8 cellular contexts compared by ENCODE assay signal in genomic region chr6:33275795-33276580, GRCh38. TPM values are rescaled to one million over a fixed set of nuclear protein-coding genes. Genes with fewer than 3 reads are reported as not detected.
DNase-seq lines count a peak whose midpoint lies in the region; ATAC-seq, FAIRE-seq and TF ChIP-seq lines count a peak whose summit lies in the region.
"Not testable (repeated sequence)": the region's sequence is repeated elsewhere in the genome, so short reads cannot be mapped to it uniquely, and the experiment has no call there.

No MANE protein-coding gene starts in this region.

- POLR2A ChIA-PET in activated CD8-positive, alpha-beta T cell treated with anti-CD3 and anti-CD28 coated beads, Interleukin-2, amount 10 ng/mL, durations not matched to agents 7 days and 5 days (lab: Charles Lee) = interaction anchor here (1.3 to 4.4 kb wide), 7 partner anchors 13 to 142 kb away, joined by 3 to 54 read pairs (median 15); partner anchors contain the start of genes CUTA, PFDN6, RGL2 and TAPBP

- TF ChIP-seq POLR2A in GM18526 (IDR thresholded peaks at IDR 0.05; ENCODE audit: extremely low read depth, insufficient read length) = peak; percentile 17

- not testable (repeated sequence) for H3F3A ChIP-seq in OCI-LY1 (ENCODE audit: insufficient read depth, low read length)

- not testable (repeated sequence) for DNase-seq in activated CD8-positive, alpha-beta T cell treated with anti-CD3 and anti-CD28 coated beads, Interleukin-2, amount 10 ng/mL, durations not matched to agents 7 days and 5 days; bronchial epithelial cell (ENCODE audit: low read depth); foreskin fibroblast
- DNase-seq in aorta = peak; percentile 30 to 37

- 83% methylated on average over 15 to 16 of the region's 16 CpGs for WGBS in aorta, 2 donors

- CTCF ChIA-PET in activated CD8-positive, alpha-beta T cell treated with anti-CD3 and anti-CD28 coated beads, Interleukin-2, amount 10 ng/mL, durations not matched to agents 7 days and 5 days (lab: Charles Lee) = interaction anchor here (0.8 to 3.2 kb wide), 5 partner anchors 13 to 156 kb away, joined by 3 to 51 read pairs (median 6); partner anchors contain the start of genes PFDN6, RGL2 and WDR46

- peaks cover 58% of the 10 kb centered on the region for H3K4me1 ChIP-seq in OCI-LY1 (ENCODE audit: insufficient read depth, low read length, severe bottlenecking)
- H3K4me1 ChIP-seq in mucosa of rectum (ENCODE audit: control insufficient read depth in 2 of 2, insufficient read depth in 2 of 2, low read length in 2 of 2) = peaks cover 52% of the 10 kb centered on the region in 2 donors
- peaks cover 42% of the 10 kb centered on the region for H3K4me1 ChIP-seq in skeletal muscle satellite cell (ENCODE audit: control insufficient read depth, insufficient read depth, low read length)
- not testable (repeated sequence) for H3K4me1 ChIP-seq in aorta (ENCODE audit: control insufficient read depth in 1 of 2, insufficient read depth in 2 of 2, low read length in 2 of 2)

- H3K36me3 ChIP-seq in OCI-LY1 (ENCODE audit: insufficient read depth, low read length) (peaks cover 72% of the 10 kb centered on the region), bronchial epithelial cell (ENCODE audit: control insufficient read depth, insufficient read depth, low read length) (peaks cover 35% of the 10 kb centered on the region), mucosa of rectum (ENCODE audit: control insufficient read depth in 2 of 2, insufficient read depth in 2 of 2, low read length in 2 of 2) (peaks cover 44 to 45% of the 10 kb centered on the region in 2 donors), skeletal muscle satellite cell (ENCODE audit: insufficient read depth, low read length) (peaks cover 74% of the 10 kb centered on the region)
- not testable (repeated sequence) for H3K36me3 ChIP-seq in aorta (ENCODE audit: control insufficient read depth in 1 of 2, insufficient read depth in 2 of 2, low read length in 1 of 2)

- not testable (repeated sequence) for TF ChIP-seq CTCF in OCI-LY1 (IDR thresholded peaks at IDR 0.05; ENCODE audit: low read length); bronchial epithelial cell (IDR thresholded peaks at IDR 0.05; ENCODE audit: insufficient read depth, low read length, severe bottlenecking); foreskin fibroblast (IDR thresholded peaks at IDR 0.05; ENCODE audit: low read depth, low read length)

- H3K36me3 Mint-ChIP-seq in activated CD8-positive, alpha-beta T cell treated with anti-CD3 and anti-CD28 coated beads, Interleukin-2, amount 10 ng/mL, durations not matched to agents 7 days and 5 days (ENCODE audit: low read depth) = peaks cover 77% of the 10 kb centered on the region

- not testable (repeated sequence) for H3K9me3 ChIP-seq in OCI-LY1 (ENCODE audit: low read length); mucosa of rectum (ENCODE audit: control insufficient read depth in 2 of 2, low read length in 2 of 2); skeletal muscle satellite cell (replicated peaks; ENCODE audit: low read length); aorta (ENCODE audit: control insufficient read depth, low read length)

- not testable (repeated sequence) for ATAC-seq in activated CD8-positive, alpha-beta T cell treated with anti-CD3 and anti-CD28 coated beads, Interleukin-2, amount 10 ng/mL, durations not matched to agents 7 days and 5 days; aorta (ENCODE audit: low FRiP score)

- not testable (repeated sequence) for H3K27me3 Mint-ChIP-seq in activated CD8-positive, alpha-beta T cell treated with anti-CD3 and anti-CD28 coated beads, Interleukin-2, amount 10 ng/mL, durations not matched to agents 7 days and 5 days (ENCODE audit: low read depth)

- peak overlapping the region; percentile 93 for H3K4me3 ChIP-seq in OCI-LY1 (ENCODE audit: low read depth, low read length, poor library complexity, severe bottlenecking)
- peak overlapping the region; percentile 52 for H3K4me3 ChIP-seq in bronchial epithelial cell (ENCODE audit: low read depth, low read length)
- H3K4me3 ChIP-seq in foreskin fibroblast (ENCODE audit: low read depth in 1 of 2, low read length in 2 of 2) = peak overlapping the region; percentile 41 to 65
- H3K4me3 ChIP-seq in mucosa of rectum (ENCODE audit: low read length in 2 of 2) = peak overlapping the region; percentile 79 to 82
- H3K4me3 ChIP-seq in skeletal muscle satellite cell (ENCODE audit: low read length) = not testable (repeated sequence)
- H3K4me3 ChIP-seq in aorta (ENCODE audit: low read length in 2 of 2) = peak overlapping the region in 1 of 2 donors; percentile 50

- H3K9ac ChIP-seq in OCI-LY1 (ENCODE audit: low read length) (peak overlapping the region; percentile 98), mucosa of rectum (ENCODE audit: low read depth in 1 of 2, low read length in 2 of 2) (peak overlapping the region; percentile 82 to 90), skeletal muscle satellite cell (ENCODE audit: low read depth, low read length) (peak overlapping the region; percentile 97)

- H3K4me2 ChIP-seq in OCI-LY1 (ENCODE audit: low read length) (peak overlapping the region; percentile 97), skeletal muscle satellite cell (ENCODE audit: low read length) (peak overlapping the region; percentile 98)

- peak overlapping the region; percentile 99 for H3K4me3 Mint-ChIP-seq in activated CD8-positive, alpha-beta T cell treated with anti-CD3 and anti-CD28 coated beads, Interleukin-2, amount 10 ng/mL, durations not matched to agents 7 days and 5 days

- H3K4me1 Mint-ChIP-seq in activated CD8-positive, alpha-beta T cell treated with anti-CD3 and anti-CD28 coated beads, Interleukin-2, amount 10 ng/mL, durations not matched to agents 7 days and 5 days (ENCODE audit: low read depth) = peaks cover 65% of the 10 kb centered on the region

- not testable (repeated sequence) for H3K9me3 Mint-ChIP-seq in activated CD8-positive, alpha-beta T cell treated with anti-CD3 and anti-CD28 coated beads, Interleukin-2, amount 10 ng/mL, durations not matched to agents 7 days and 5 days (ENCODE audit: insufficient read depth)

- peak; percentile 32 for FAIRE-seq in bronchial epithelial cell (lab: Jason Lieb, UNC)

- not testable (repeated sequence) for H4K20me1 ChIP-seq in OCI-LY1 (ENCODE audit: insufficient read depth, low read length)

- peaks cover 34% of the 10 kb centered on the region for H3K79me2 ChIP-seq in OCI-LY1 (ENCODE audit: insufficient read depth, low read length)

- not testable (repeated sequence) for H2AFZ ChIP-seq in OCI-LY1 (ENCODE audit: low read length)

- H3K27ac ChIP-seq in OCI-LY1 (ENCODE audit: low read depth, low read length, poor library complexity, severe bottlenecking) (peak overlapping the region; percentile 87), mucosa of rectum (ENCODE audit: low read depth in 2 of 2, low read length in 2 of 2) (peak overlapping the region; percentile 93 to 97), aorta (ENCODE audit: low read depth in 1 of 2, low read length in 2 of 2) (peak overlapping the region in 1 of 2 donors; percentile 34)

- H3K27me3 ChIP-seq in OCI-LY1 (ENCODE audit: insufficient read depth, low read length); bronchial epithelial cell (ENCODE audit: control insufficient read depth, insufficient read depth, low read length); mucosa of rectum (ENCODE audit: control insufficient read depth in 2 of 2, insufficient read depth in 2 of 2, low read length in 2 of 2); skeletal muscle satellite cell (ENCODE audit: control insufficient read depth, insufficient read depth, low read length); aorta (ENCODE audit: control insufficient read depth in 1 of 2, insufficient read depth in 2 of 2, low read length in 1 of 2): not testable (repeated sequence)

- not testable (repeated sequence) for H3K9me2 ChIP-seq in OCI-LY1 (ENCODE audit: low read depth, low read length)

- intact Hi-C loops in aorta (cut with DNase I) = loop anchor here in 1 of 2 donors (5.0 kb wide), 2 partner anchors 36 to 136 kb away; partner anchors contain the start of genes PHF1 and TAPBP

- peak overlapping the region; percentile 89 for H3K27ac Mint-ChIP-seq in activated CD8-positive, alpha-beta T cell treated with anti-CD3 and anti-CD28 coated beads, Interleukin-2, amount 10 ng/mL, durations not matched to agents 7 days and 5 days

RNA-seq across cellular contexts. Expression of gene B3GALT4, which starts 0.9 kb away (rescaled TPM):
- total RNA-seq in activated CD8-positive, alpha-beta T cell treated with anti-CD3 and anti-CD28 coated beads, Interleukin-2, amount 10 ng/mL, durations not matched to agents 7 days and 5 days = 10 to 100 TPM; 12.2 to 12.8 TPM
- total RNA-seq in bronchial epithelial cell (3.9 and 16.9 TPM in 2 replicates), aorta (10 to 100 TPM; 12.7 to 14.3 TPM)
- 0.66 and 1.0 TPM in 2 replicates for total RNA-seq in skeletal muscle satellite cell (2012; rRNA removed)
- polyA plus RNA-seq in aorta = 10 to 100 TPM in 1 of 2 donors, 1 to 10 TPM in 1; 8.3 to 17.0 TPM

RNA-seq across cellular contexts. Expression of gene RPS18, which starts 4.1 kb away (rescaled TPM):
- 1,000 to 10,000 TPM; 2,792 to 2,813 TPM for total RNA-seq in activated CD8-positive, alpha-beta T cell treated with anti-CD3 and anti-CD28 coated beads, Interleukin-2, amount 10 ng/mL, durations not matched to agents 7 days and 5 days
- total RNA-seq in bronchial epithelial cell (9,289 and 12,112 TPM in 2 replicates), aorta (1,000 to 10,000 TPM; 1,497 to 1,720 TPM)
- total RNA-seq in skeletal muscle satellite cell (2012; rRNA removed) = 2,522 and 4,168 TPM in 2 replicates
- polyA plus RNA-seq in aorta = 1,000 to 10,000 TPM; 4,066 to 5,431 TPM

RNA-seq across cellular contexts. Expression of gene VPS52, which starts 4.3 kb away (rescaled TPM):
- 10 to 100 TPM; 59.3 to 59.5 TPM for total RNA-seq in activated CD8-positive, alpha-beta T cell treated with anti-CD3 and anti-CD28 coated beads, Interleukin-2, amount 10 ng/mL, durations not matched to agents 7 days and 5 days
- total RNA-seq in bronchial epithelial cell = 22.1 and 32.5 TPM in 2 replicates
- 27.1 TPM in 2 replicates for total RNA-seq in skeletal muscle satellite cell (2012; rRNA removed)
- 10 to 100 TPM; 32.1 to 51.4 TPM for total RNA-seq in aorta
- polyA plus RNA-seq in aorta = 10 to 100 TPM; 16.0 to 66.6 TPM

RNA-seq across cellular contexts. Expression of gene WDR46, which starts 13.1 kb away (rescaled TPM):
- 10 to 100 TPM; 66.7 to 68.9 TPM for total RNA-seq in activated CD8-positive, alpha-beta T cell treated with anti-CD3 and anti-CD28 coated beads, Interleukin-2, amount 10 ng/mL, durations not matched to agents 7 days and 5 days
- 59.5 and 132 TPM in 2 replicates for total RNA-seq in bronchial epithelial cell
- 108 and 128 TPM in 2 replicates for total RNA-seq in skeletal muscle satellite cell (2012; rRNA removed)
- 10 to 100 TPM; 40.6 TPM for total RNA-seq in aorta
- polyA plus RNA-seq in aorta = 100 to 1,000 TPM in 1 of 2 donors, 10 to 100 TPM in 1; 24.5 to 143 TPM

RNA-seq across cellular contexts. Expression of gene PFDN6, which starts 13.4 kb away (rescaled TPM):
- total RNA-seq in activated CD8-positive, alpha-beta T cell treated with anti-CD3 and anti-CD28 coated beads, Interleukin-2, amount 10 ng/mL, durations not matched to agents 7 days and 5 days = 10 to 100 TPM; 72.0 to 78.4 TPM
- total RNA-seq in bronchial epithelial cell (61.7 and 64.5 TPM in 2 replicates), aorta (10 to 100 TPM; 19.8 to 23.7 TPM)
- total RNA-seq in skeletal muscle satellite cell (2012; rRNA removed) = 43.2 and 46.1 TPM in 2 replicates
- polyA plus RNA-seq in aorta = 100 to 1,000 TPM in 1 of 2 donors, 10 to 100 TPM in 1; 71.4 to 114 TPM
